In the genomic region with DNA sequence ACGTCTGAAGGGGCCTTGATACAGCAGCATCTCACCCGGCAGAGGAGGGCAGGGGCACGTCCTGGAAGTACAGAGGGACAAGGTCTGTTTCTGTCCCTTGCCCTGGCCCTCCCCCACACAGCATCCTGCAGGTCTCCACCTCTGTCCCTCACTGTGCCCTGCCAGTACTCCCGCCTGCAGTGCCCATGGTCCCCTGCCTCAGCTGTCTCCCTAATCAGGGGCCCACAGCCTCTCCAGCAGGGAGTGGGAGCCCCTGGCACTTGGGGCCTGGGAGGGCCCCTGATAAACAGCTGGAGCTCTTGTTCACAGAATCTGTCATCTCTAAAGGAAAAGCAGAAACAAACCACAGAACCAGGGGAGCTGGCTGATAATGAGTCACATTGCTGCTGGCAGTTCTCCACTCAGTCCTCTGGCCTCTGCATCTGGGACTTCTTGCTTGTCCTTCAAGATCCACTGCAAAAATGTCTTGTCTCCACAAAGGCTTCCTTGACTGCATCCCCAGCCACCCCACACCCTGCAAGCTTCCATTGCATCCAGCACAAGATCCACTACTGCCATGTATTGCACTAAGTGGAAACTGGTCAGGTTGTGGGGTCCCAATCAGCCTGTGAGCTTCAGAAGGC, we compare ENCODE assay signal across 9 cellular contexts. TPM values are rescaled to one million over a fixed set of nuclear protein-coding genes. Genes with fewer than 3 reads are reported as not detected.
DNase-seq lines count a peak whose midpoint lies in the region; ATAC-seq and TF ChIP-seq lines count a peak whose summit lies in the region.
"Had no signal": no experiment of that assay in that cellular context is flagged by ENCODE, and none has a peak within 500 bp of the region (broad histone marks: within the 10 kb centered on the region; RNA-seq: fewer than 3 reads in every experiment).

No MANE protein-coding gene starts in this region.

- no peak overlapping the region for H3K4me3 ChIP-seq in transverse colon
- H3K4me3 ChIP-seq: right lobe of liver had no signal

- H3K4me3 Mint-ChIP-seq in type B pancreatic cell = no peak overlapping the region

- peak; percentile 88 for ATAC-seq in SK-N-SH treated with all-trans-retinoic acid at 6 μM for 48 hours
- ATAC-seq in esophagus mucosa = no peak

- H3K9me3 Mint-ChIP-seq in type B pancreatic cell = no peaks in the 10 kb centered on the region

- H3K27ac Mint-ChIP-seq in type B pancreatic cell = peak overlapping the region; percentile 9

- no peak for TF ChIP-seq EP300 in transverse colon (IDR thresholded peaks at IDR 0.05; ENCODE audit: low read depth)

- no peak overlapping the region for H3K27ac ChIP-seq in transverse colon
- H3K27ac ChIP-seq: right lobe of liver had no signal

- WGBS in transverse colon (ENCODE audit: low coverage in 1 of 2), 2 donors = 66 to 85% methylated on average over 3 to 4 of the region's 4 CpGs

- TF ChIP-seq POLR2A in transverse colon (IDR thresholded peaks at IDR 0.05) = no peak

- DNase-seq in activated naive CD4-positive, alpha-beta T cell treated with Interleukin-2 at 50 U/mL for 16 hours = peak; percentile 31
- DNase-seq in activated naive CD4-positive, alpha-beta T cell (lab: John Stamatoyannopoulos, UW) = no peak
- peak; percentile 62 for DNase-seq in fibroblast of peridontal ligament (ENCODE audit: extremely low read depth)
- no peak for DNase-seq in type B pancreatic cell (ENCODE audit: extremely low spot score, unreplicated experiment)
- no peak for DNase-seq in NCI-H146 (lab: John Stamatoyannopoulos, UW)
- no peak for DNase-seq in transverse colon
- DNase-seq: right lobe of liver had no signal

- intact Hi-C loops in transverse colon (cut with DNase I; ENCODE audit: low total_unique reads) = no loop called here

- no peaks in the 10 kb centered on the region for H3K27me3 Mint-ChIP-seq in type B pancreatic cell

- H3K9me3 ChIP-seq in transverse colon = no peaks in the 10 kb centered on the region
- H3K9me3 ChIP-seq: right lobe of liver had no signal

- H3K4me1 ChIP-seq in transverse colon = peaks cover 0 to 16% (median 8%) of the 10 kb centered on the region in 4 donors
- H3K4me1 ChIP-seq: right lobe of liver had no signal

- no peaks in the 10 kb centered on the region for H3K36me3 ChIP-seq in transverse colon
- H3K36me3 ChIP-seq: right lobe of liver had no signal

- no peak for TF ChIP-seq CTCF in type B pancreatic cell (conservative IDR thresholded peaks at IDR 0.05)
- no peak for TF ChIP-seq CTCF in transverse colon (IDR thresholded peaks at IDR 0.05)

- no peaks in the 10 kb centered on the region for H3K36me3 Mint-ChIP-seq in type B pancreatic cell

- H3K4me1 Mint-ChIP-seq in type B pancreatic cell (ENCODE audit: unreplicated experiment) = peaks cover 5% of the 10 kb centered on the region

- H3K27me3 ChIP-seq in transverse colon = no peaks in the 10 kb centered on the region
- H3K27me3 ChIP-seq: right lobe of liver had no signal

- in situ Hi-C loops in transverse colon (cut with MboI; ENCODE audit: low pct_ligation_motif_present in 1 of 4, low pct_unique_long_range_greater_than_20kb in 1 of 4, low sequenced_read_pairs in 3 of 4) = no loop called here

TF ChIP-seq in SK-N-SH treated with all-trans-retinoic acid at 6 μM for 48 hours, 23 proteins besides CTCF, POLR2A, EP300 and RAD21:
- TF ChIP-seq RARB (CRISPR knock-in tag; IDR thresholded peaks at IDR 0.05) (no peak), ISL1 (CRISPR knock-in tag; IDR thresholded peaks at IDR 0.05) (no peak), TCF4 (CRISPR knock-in tag; IDR thresholded peaks at IDR 0.05; ENCODE audit: borderline replicate concordance) (no peak), ZNF565 (CRISPR knock-in tag; conservative IDR thresholded peaks at IDR 0.05; ENCODE audit: low read depth) (no peak), ZC3H10 (CRISPR knock-in tag; IDR thresholded peaks at IDR 0.05) (no peak), ESRRG (CRISPR knock-in tag; IDR thresholded peaks at IDR 0.05) (no peak), ARNTL (CRISPR knock-in tag; IDR thresholded peaks at IDR 0.05; ENCODE audit: borderline replicate concordance, low read depth) (no peak), ZFP30 (CRISPR knock-in tag; IDR thresholded peaks at IDR 0.05) (no peak), CSDC2 (CRISPR knock-in tag; IDR thresholded peaks at IDR 0.05) (no peak), ZNF8 (CRISPR knock-in tag; IDR thresholded peaks at IDR 0.05) (no peak), GLIS3 (CRISPR knock-in tag; IDR thresholded peaks at IDR 0.05) (no peak), BACH2 (CRISPR knock-in tag; IDR thresholded peaks at IDR 0.05; ENCODE audit: borderline replicate concordance) (no peak)
- TF ChIP-seq, protein P1, sequence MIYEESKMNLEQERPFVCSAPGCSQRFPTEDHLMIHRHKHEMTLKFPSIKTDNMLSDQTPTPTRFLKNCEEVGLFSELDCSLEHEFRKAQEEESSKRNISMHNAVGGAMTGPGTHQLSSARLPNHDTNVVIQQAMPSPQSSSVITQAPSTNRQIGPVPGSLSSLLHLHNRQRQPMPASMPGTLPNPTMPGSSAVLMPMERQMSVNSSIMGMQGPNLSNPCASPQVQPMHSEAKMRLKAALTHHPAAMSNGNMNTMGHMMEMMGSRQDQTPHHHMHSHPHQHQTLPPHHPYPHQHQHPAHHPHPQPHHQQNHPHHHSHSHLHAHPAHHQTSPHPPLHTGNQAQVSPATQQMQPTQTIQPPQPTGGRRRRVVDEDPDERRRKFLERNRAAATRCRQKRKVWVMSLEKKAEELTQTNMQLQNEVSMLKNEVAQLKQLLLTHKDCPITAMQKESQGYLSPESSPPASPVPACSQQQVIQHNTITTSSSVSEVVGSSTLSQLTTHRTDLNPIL (CRISPR knock-in tag; IDR thresholded peaks at IDR 0.05; ENCODE audit: low read depth) = no peak
- TF ChIP-seq, protein P2, sequence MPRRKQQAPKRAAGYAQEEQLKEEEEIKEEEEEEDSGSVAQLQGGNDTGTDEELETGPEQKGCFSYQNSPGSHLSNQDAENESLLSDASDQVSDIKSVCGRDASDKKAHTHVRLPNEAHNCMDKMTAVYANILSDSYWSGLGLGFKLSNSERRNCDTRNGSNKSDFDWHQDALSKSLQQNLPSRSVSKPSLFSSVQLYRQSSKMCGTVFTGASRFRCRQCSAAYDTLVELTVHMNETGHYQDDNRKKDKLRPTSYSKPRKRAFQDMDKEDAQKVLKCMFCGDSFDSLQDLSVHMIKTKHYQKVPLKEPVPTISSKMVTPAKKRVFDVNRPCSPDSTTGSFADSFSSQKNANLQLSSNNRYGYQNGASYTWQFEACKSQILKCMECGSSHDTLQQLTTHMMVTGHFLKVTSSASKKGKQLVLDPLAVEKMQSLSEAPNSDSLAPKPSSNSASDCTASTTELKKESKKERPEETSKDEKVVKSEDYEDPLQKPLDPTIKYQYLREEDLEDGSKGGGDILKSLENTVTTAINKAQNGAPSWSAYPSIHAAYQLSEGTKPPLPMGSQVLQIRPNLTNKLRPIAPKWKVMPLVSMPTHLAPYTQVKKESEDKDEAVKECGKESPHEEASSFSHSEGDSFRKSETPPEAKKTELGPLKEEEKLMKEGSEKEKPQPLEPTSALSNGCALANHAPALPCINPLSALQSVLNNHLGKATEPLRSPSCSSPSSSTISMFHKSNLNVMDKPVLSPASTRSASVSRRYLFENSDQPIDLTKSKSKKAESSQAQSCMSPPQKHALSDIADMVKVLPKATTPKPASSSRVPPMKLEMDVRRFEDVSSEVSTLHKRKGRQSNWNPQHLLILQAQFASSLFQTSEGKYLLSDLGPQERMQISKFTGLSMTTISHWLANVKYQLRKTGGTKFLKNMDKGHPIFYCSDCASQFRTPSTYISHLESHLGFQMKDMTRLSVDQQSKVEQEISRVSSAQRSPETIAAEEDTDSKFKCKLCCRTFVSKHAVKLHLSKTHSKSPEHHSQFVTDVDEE (CRISPR knock-in tag; IDR thresholded peaks at IDR 0.05) = no peak

RNA-seq across cellular contexts. Expression of a gene that starts 33.2 kb away (rescaled TPM):
- total RNA-seq in type B pancreatic cell (ENCODE audit: low replicate concordance) (30.7 and 36.0 TPM in 2 replicates), transverse colon (10 to 100 TPM; 15.3 to 36.2 (median 21.8) TPM), esophagus mucosa (13.8 TPM)

Comparison
In these comparisons a context has a peak if more than half of its experiments do, and no peak if none do; other contexts are left out.
1. DNase-seq: peak in activated naive CD4-positive, alpha-beta T cell treated with Interleukin-2 at 50 U/mL for 16 hours (single experiment) and fibroblast of peridontal ligament (single experiment); none in activated naive CD4-positive, alpha-beta T cell (0 of 4), type B pancreatic cell (single experiment), NCI-H146 (single experiment) and transverse colon (single experiment).